Comparison of ENCODE assay signal across 17 cellular contexts in the genomic region with DNA sequence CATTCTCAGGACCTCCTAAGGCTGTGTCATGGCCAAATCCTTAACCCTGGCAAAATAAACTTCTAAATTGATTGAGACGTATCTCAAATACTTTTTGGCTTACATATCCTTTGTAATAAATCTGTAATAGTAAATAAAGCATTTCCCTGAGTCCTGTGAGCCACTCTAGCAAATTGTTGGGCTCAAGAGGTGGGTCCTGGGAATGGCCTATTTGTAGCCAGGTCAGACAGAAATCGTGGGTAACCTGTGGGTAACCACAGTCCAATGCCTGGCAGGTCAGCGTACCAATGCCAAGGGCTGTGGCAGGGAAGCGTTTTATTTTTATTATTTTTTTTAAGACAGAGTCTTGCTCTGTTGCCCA. TPM values are rescaled to one million over a fixed set of nuclear protein-coding genes. Genes with fewer than 3 reads are reported as not detected.
DNase-seq lines count a peak whose midpoint lies in the region; ATAC-seq and TF ChIP-seq lines count a peak whose summit lies in the region.
"Had no signal": no experiment of that assay in that cellular context is flagged by ENCODE, and none has a peak within 500 bp of the region (broad histone marks: within the 10 kb centered on the region; RNA-seq: fewer than 3 reads in every experiment).

No MANE protein-coding gene starts in this region.

- H3K27me3 ChIP-seq in DOHH2 (ENCODE audit: control insufficient read depth, low read length), result peaks cover 9% of the 10 kb centered on the region; the same call in 1 of the 2 replicates
- H3K27me3 ChIP-seq in PC-9 (ENCODE audit: insufficient read depth, low read depth), result no peaks in the 10 kb centered on the region
- H3K27me3 ChIP-seq in right cardiac atrium (ENCODE audit: control insufficient read depth, insufficient read depth), result no peaks in the 10 kb centered on the region
- peaks cover 33 to 49% (median 46%) of the 10 kb centered on the region in 3 donors for H3K27me3 ChIP-seq in gastrocnemius medialis
- peaks cover 9% of the 10 kb centered on the region for H3K27me3 ChIP-seq in ascending aorta

- intact Hi-C loops in PC-9 (cut with micrococcal nuclease; ENCODE audit: unreplicated experiment) (loop anchor here (2.0 kb wide), 1 partner anchor 39 kb away; no protein-coding TSS in a partner anchor), right cardiac atrium (cut with DNase I) (no loop called here), gastrocnemius medialis (cut with DNase I; ENCODE audit: low total_unique reads) (loop anchor here (1.0 kb wide), 1 partner anchor 82 kb away; no protein-coding TSS in a partner anchor), ascending aorta (cut with DNase I) (no loop called here)

- H3F3A ChIP-seq in DOHH2 (ENCODE audit: control insufficient read depth, insufficient read depth) (no peaks in the 10 kb centered on the region; the same call in 1 of the 2 replicates), PC-9 (ENCODE audit: insufficient read depth, low read depth) (peaks cover 38% of the 10 kb centered on the region)

- CTCF ChIA-PET in PC-9 (lab: Charles Lee), result interaction anchor here (0.6 kb wide), 1 partner anchor 581 kb away, joined by 3 read pairs; no protein-coding TSS in a partner anchor

- POLR2A ChIA-PET in PC-9 (lab: Charles Lee; ENCODE audit: unreplicated experiment), result interaction anchor here (0.6 to 0.8 kb wide), 3 partner anchors 12 to 485 kb away, joined by 3 to 7 read pairs (median 4); partner anchors contain the start of genes SPSB3 and UBE2I

- H3K79me2 ChIP-seq in DOHH2 (ENCODE audit: control insufficient read depth, low read length) (no peaks in the 10 kb centered on the region), PC-9 (ENCODE audit: low read depth) (no peaks in the 10 kb centered on the region)

- H2AFZ ChIP-seq in PC-9, result peak overlapping the region; percentile 70

- no peaks in the 10 kb centered on the region for H3K36me3 ChIP-seq in DOHH2 (ENCODE audit: control insufficient read depth, low read length)
- H3K36me3 ChIP-seq in PC-9 (ENCODE audit: low read depth), result no peaks in the 10 kb centered on the region
- H3K36me3 ChIP-seq in gastrocnemius medialis, result no peaks in the 10 kb centered on the region
- H3K36me3 ChIP-seq in ascending aorta, result no peaks in the 10 kb centered on the region
- H3K36me3 ChIP-seq: neutrophil, transverse colon had no signal

- ATAC-seq in right cardiac atrium, result no peak
- ATAC-seq in gastrocnemius medialis, result peak in 1 of 2 donors; percentile 6
- ATAC-seq in HG03045 (IDR thresholded peaks at IDR 0.05; ENCODE audit: unreplicated experiment), result no peak
- ATAC-seq: T-helper 17 cell had no signal

- in situ Hi-C loops in gastrocnemius medialis (cut with MboI; ENCODE audit: low sequenced_read_pairs in 4 of 4), result no loop called here

- H3K4me2 ChIP-seq in DOHH2 (ENCODE audit: low read length) (peak overlapping the region; percentile 49), PC-9 (peak overlapping the region; percentile 66)

- WGBS in right cardiac atrium, result 46% methylated on average over 4 of the region's 4 CpGs

- H3K4me3 ChIP-seq in DOHH2 (ENCODE audit: low read length) (no peak overlapping the region), PC-9 (no peak overlapping the region), right cardiac atrium (ENCODE audit: low read length) (no peak overlapping the region), gastrocnemius medialis (no peak overlapping the region), ascending aorta (no peak overlapping the region)
- H3K4me3 ChIP-seq: transverse colon had no signal

- TF ChIP-seq POLR2A in gastrocnemius medialis (IDR thresholded peaks at IDR 0.05), result no peak

- H3K4me1 ChIP-seq in DOHH2 (ENCODE audit: control insufficient read depth, low read length) (peaks cover 28% of the 10 kb centered on the region), PC-9 (replicated peaks; ENCODE audit: insufficient read depth) (peaks cover 44% of the 10 kb centered on the region), right cardiac atrium (ENCODE audit: control insufficient read depth, insufficient read depth, low read length) (no peaks in the 10 kb centered on the region), gastrocnemius medialis (peaks cover 10 to 15% of the 10 kb centered on the region in 2 donors), ascending aorta (peaks cover 0 to 4% of the 10 kb centered on the region in 2 donors)

- DNase-seq in PC-9 (peak in 1 of 2 experiments; percentile 68), right cardiac atrium (no peak), gastrocnemius medialis (no peak), ascending aorta (ENCODE audit: low spot score in 2 of 2) (no peak)
- DNase-seq in stimulated activated CD4-positive, alpha-beta T cell treated with anti-CD3 and anti-CD28 coated beads, Interleukin-4, amount 100 ng/mL, for 1 hour, result no peak
- DNase-seq: activated CD4-positive, alpha-beta T cell treated with anti-CD3 and anti-CD28 coated beads, Interleukin-2, amount 50 U/mL, for 1 hour; activated naive CD8-positive, alpha-beta T cell treated with anti-CD3 and anti-CD28 coated beads, Interleukin-2, amount 50 U/mL, for 24 hours; activated T-cell treated with anti-CD3 and anti-CD28 coated beads, Interleukin-2, amount 50 U/mL, for 4 hours; CD4-positive, alpha-beta memory T cell; NCI-H345; T-helper 17 cell had no signal

- TSS peak; percentile 71 for BruUV-seq in PC-9 (replicated peaks; lab: Mats Ljungman, UMichigan)

- H3K27ac ChIP-seq in DOHH2 (ENCODE audit: low read depth, low read length) (no peak overlapping the region), PC-9 (peak overlapping the region; percentile 99), right cardiac atrium (ENCODE audit: low read length) (peak overlapping the region; percentile 61), gastrocnemius medialis (peak overlapping the region; percentile 66 to 82 (median 70)), ascending aorta (no peak overlapping the region)
- H3K27ac ChIP-seq: neutrophil, transverse colon had no signal

- H3K9me2 ChIP-seq in DOHH2 (replicated peaks; ENCODE audit: control insufficient read depth, low read length) (no peaks in the 10 kb centered on the region), PC-9 (ENCODE audit: insufficient read depth) (no peaks in the 10 kb centered on the region)

- no peak for TF ChIP-seq CTCF in DOHH2 (IDR thresholded peaks at IDR 0.05; ENCODE audit: low read depth, low read length, poor library complexity, severe bottlenecking)
- TF ChIP-seq CTCF in PC-9 (conservative IDR thresholded peaks at IDR 0.05), result no peak
- no peak for TF ChIP-seq CTCF in gastrocnemius medialis (IDR thresholded peaks at IDR 0.05 in 4 of 5, conservative IDR thresholded peaks at IDR 0.05 in 1 of 5)
- no peak for TF ChIP-seq CTCF in ascending aorta (IDR thresholded peaks at IDR 0.05)

- no peaks in the 10 kb centered on the region for H4K20me1 ChIP-seq in DOHH2 (ENCODE audit: control insufficient read depth, insufficient read depth, low read depth, low read length)
- H4K20me1 ChIP-seq in PC-9 (ENCODE audit: insufficient read depth), result no peaks in the 10 kb centered on the region

- no peaks in the 10 kb centered on the region for H3K9me3 ChIP-seq in DOHH2 (ENCODE audit: control insufficient read depth, insufficient read depth, low read length)
- H3K9me3 ChIP-seq in PC-9 (ENCODE audit: insufficient read depth, low read depth), result no peaks in the 10 kb centered on the region
- no peaks in the 10 kb centered on the region for H3K9me3 ChIP-seq in right cardiac atrium (ENCODE audit: control insufficient read depth, low read length)
- no peaks in the 10 kb centered on the region for H3K9me3 ChIP-seq in gastrocnemius medialis
- no peaks in the 10 kb centered on the region for H3K9me3 ChIP-seq in ascending aorta
- H3K9me3 ChIP-seq: neutrophil, transverse colon had no signal

RNA-seq across cellular contexts. Expression of gene UBE2I, which starts 12.0 kb away (rescaled TPM):
- total RNA-seq in PC-9 (2021) (218 and 271 TPM in 2 replicates), right cardiac atrium (10 to 100 TPM; 73.5 to 95.3 (median 87.8) TPM), gastrocnemius medialis (10 to 100 TPM; 28.9 to 80.4 (median 41.7) TPM), ascending aorta (141 TPM)
- polyA plus RNA-seq in right cardiac atrium, result 76.5 TPM

RNA-seq across cellular contexts. Expression of gene BAIAP3, which starts 36.1 kb away (rescaled TPM):
- total RNA-seq in PC-9 (2021) (35.0 and 47.3 TPM in 2 replicates), right cardiac atrium (1 to 10 TPM in 3 of 4 donors, under 1 TPM in 1; 0.53 to 2.7 (median 2.0) TPM), gastrocnemius medialis (1 to 10 TPM in 3 of 4 donors, under 1 TPM in 1; 0.05 to 4.4 (median 2.5) TPM), ascending aorta (0.64 TPM)
- 1.6 TPM for polyA plus RNA-seq in right cardiac atrium

RNA-seq across cellular contexts. Expression of gene TPSD1, which starts 41.5 kb away (rescaled TPM):
- not detected in 2 replicates for total RNA-seq in PC-9 (2021)
- total RNA-seq in right cardiac atrium, result under 1 TPM in 2 of 4 donors, not detected in 2; 0.26 to 0.85 TPM
- 0.16 TPM for polyA plus RNA-seq in right cardiac atrium
- 1 to 10 TPM in 1 of 4 donors, not detected in 3; 2.5 TPM for total RNA-seq in gastrocnemius medialis
- 20.8 TPM for total RNA-seq in ascending aorta
- total RNA-seq: CD4-positive, alpha-beta memory T cell; epithelial cell of proximal tubule; left lobe of liver; T-helper 17 cell had no signal
- polyA plus RNA-seq: CD4-positive, alpha-beta memory T cell had no signal

RNA-seq across cellular contexts. Expression of gene TSR3, which starts 54.3 kb away (rescaled TPM):
- total RNA-seq in PC-9 (2021) (69.5 and 108 TPM in 2 replicates), right cardiac atrium (10 to 100 TPM; 49.6 to 54.0 (median 52.8) TPM), gastrocnemius medialis (100 to 1,000 TPM in 1 of 4 donors, 10 to 100 TPM in 3; 63.3 to 103 (median 72.4) TPM), ascending aorta (143 TPM)
- 58.5 TPM for polyA plus RNA-seq in right cardiac atrium

RNA-seq across cellular contexts. Expression of gene GNPTG, which starts 54.3 kb away (rescaled TPM):
- total RNA-seq in PC-9 (2021), result 40.6 and 50.7 TPM in 2 replicates
- 10 to 100 TPM; 39.7 to 45.3 (median 43.0) TPM for total RNA-seq in right cardiac atrium
- polyA plus RNA-seq in right cardiac atrium, result 47.1 TPM
- 10 to 100 TPM; 20.6 to 37.5 (median 30.2) TPM for total RNA-seq in gastrocnemius medialis
- total RNA-seq in ascending aorta, result 86.6 TPM

Comparison
In these comparisons a context has a peak if more than half of its experiments do, and no peak if none do; other contexts are left out.
1. H3K27ac ChIP-seq: peak in PC-9 (single experiment), right cardiac atrium (single experiment) and gastrocnemius medialis (4 of 4); none in DOHH2 (single experiment) and ascending aorta (0 of 2).
2. intact Hi-C loops: an anchor here in PC-9 (2.0 kb wide) and gastrocnemius medialis (1.0 kb wide); none called in right cardiac atrium and ascending aorta.